In the genomic region with DNA sequence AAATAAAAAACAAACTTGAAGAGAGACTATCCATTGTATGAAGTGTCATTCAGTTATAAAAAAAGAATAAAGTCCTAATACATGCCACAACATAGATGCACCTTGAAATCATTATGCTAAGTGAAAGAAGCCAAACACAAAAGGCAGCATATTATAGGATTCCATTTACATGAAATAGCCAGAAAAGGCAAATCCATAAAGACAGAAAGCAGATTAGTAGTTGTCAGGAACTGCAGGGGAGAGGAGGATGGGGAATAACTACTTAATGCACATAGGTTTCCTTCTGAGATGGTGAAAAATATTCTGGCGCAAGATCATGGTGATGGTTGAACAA, we compare ENCODE assay signal across 8 cellular contexts. TPM values are rescaled to one million over a fixed set of nuclear protein-coding genes. Genes with fewer than 3 reads are reported as not detected.
DNase-seq lines count a peak whose midpoint lies in the region; ATAC-seq and TF ChIP-seq lines count a peak whose summit lies in the region.

No MANE protein-coding gene starts in this region.

- no peaks in the 10 kb centered on the region for H3K27me3 ChIP-seq in left lung

- H3K27ac ChIP-seq in KOPT-K1 (ENCODE audit: low read depth, low read length, poor library complexity, severe bottlenecking) = peak overlapping the region; percentile 70
- H3K27ac ChIP-seq in left lung = no peak overlapping the region

- H3K4me3 ChIP-seq in GM12865 (ENCODE audit: low read depth, low read length) (0 out of 2 replicates have a peak overlapping the region, but pooled peaks have one; percentile 5), left lung (peak overlapping the region; percentile 4 to 14)

- intact Hi-C loops in left lung (cut with DNase I) = no loop called here

- no peaks in the 10 kb centered on the region for H3K4me1 ChIP-seq in left lung

- peak; percentile 24 for ATAC-seq in GM21529 (IDR thresholded peaks at IDR 0.05; ENCODE audit: unreplicated experiment)
- ATAC-seq in left lung = no peak

- TF ChIP-seq CTCF in GM12865 (IDR thresholded peaks at IDR 0.05; ENCODE audit: insufficient read depth, low read depth, low read length, missing control alignments) = no peak
- no peak for TF ChIP-seq CTCF in left lung (IDR thresholded peaks at IDR 0.05)

- H3K36me3 ChIP-seq in KOPT-K1 (ENCODE audit: insufficient read depth, low read length) (no peaks in the 10 kb centered on the region), left lung (no peaks in the 10 kb centered on the region)

- H3K9me3 ChIP-seq in KOPT-K1 (ENCODE audit: insufficient read depth, low read length, poor library complexity, severe bottlenecking) (peaks cover 8% of the 10 kb centered on the region), left lung (no peaks in the 10 kb centered on the region)

- DNase-seq in GM12865 (ENCODE audit: low read depth) (no peak), left lung (no peak), DMS53 treated with DMSO at 0.1 percent for 48 hours (lab: John Stamatoyannopoulos, UW; ENCODE audit: unreplicated experiment) (no peak), kidney glomerular epithelial cell (lab: John Stamatoyannopoulos, UW) (no peak), D341Med (ENCODE audit: low spot score) (no peak), NCI-H1436 (lab: John Stamatoyannopoulos, UW) (no peak)

RNA-seq across cellular contexts. Expression of gene PON1, which starts 6.6 kb away (rescaled TPM):
- under 1 TPM; 0.42 to 0.67 TPM for total RNA-seq in left lung
